26 cellular contexts compared by ENCODE assay signal in the genomic region with DNA sequence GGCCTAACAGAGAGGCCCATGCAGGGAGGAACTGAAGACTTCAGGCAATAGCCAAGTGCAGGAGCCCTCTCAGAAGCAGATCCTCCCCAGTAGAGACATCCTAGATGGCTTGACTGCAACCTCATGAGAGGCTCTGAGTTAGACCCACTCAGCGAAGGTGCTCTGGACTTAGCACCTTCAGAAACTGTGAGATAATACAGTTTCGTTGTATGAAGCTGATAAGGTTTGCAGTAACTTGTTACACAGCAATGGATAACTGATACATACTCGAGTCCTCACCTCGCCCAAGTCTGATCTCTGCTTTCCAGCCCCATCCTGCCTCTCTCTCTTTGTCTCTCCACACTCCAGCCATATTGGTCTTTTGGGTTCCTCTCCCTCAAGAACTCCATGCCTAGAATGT.
"Had no signal": no experiment of that assay in that cellular context is flagged by ENCODE, and none has a peak within 500 bp of the region (broad histone marks: within the 10 kb centered on the region; RNA-seq: fewer than 3 reads in every experiment).

No MANE protein-coding gene starts in this region.

- H3K4me1 ChIP-seq: sigmoid colon, suprapubic skin, upper lobe of right lung, uterus had no signal

- H3K27me3 Mint-ChIP-seq: stimulated activated naive CD8-positive, alpha-beta T cell treated with anti-CD3 and anti-CD28 coated beads, Interleukin-15, Interleukin-2, amounts not matched to agents 100 ng/mL and 50 ng/mL, for 24 hours had no signal

- H2AFZ ChIP-seq: hepatocyte had no signal

- H3K27me3 ChIP-seq: heart right ventricle, hepatocyte, ovary, sigmoid colon, spleen, suprapubic skin, tibial artery, upper lobe of right lung, uterus had no signal

- FAIRE-seq: small intestine had no signal

- H3K9me3 Mint-ChIP-seq: naive thymus-derived CD4-positive, alpha-beta T cell; natural killer cell treated with Interleukin-12 subunit alpha and Interleukin-12 subunit beta and Interleukin-15 and Interleukin-18, amount 100 ng/mL, for 72 hours; stimulated activated effector memory CD8-positive, alpha-beta T cell treated with anti-CD3 and anti-CD28 coated beads, Interleukin-12 subunit alpha, Interleukin-12 subunit beta, amount 100 ng/mL, for 72 hours; stimulated activated naive CD8-positive, alpha-beta T cell treated with anti-CD3 and anti-CD28 coated beads, Interleukin-15, Interleukin-2, amounts not matched to agents 100 ng/mL and 50 ng/mL, for 24 hours had no signal

- H3K4me1 Mint-ChIP-seq: naive thymus-derived CD4-positive, alpha-beta T cell; stimulated activated effector memory CD8-positive, alpha-beta T cell treated with anti-CD3 and anti-CD28 coated beads, Interleukin-12 subunit alpha, Interleukin-12 subunit beta, amount 100 ng/mL, for 72 hours had no signal

- H3K4me3 Mint-ChIP-seq: naive thymus-derived CD4-positive, alpha-beta T cell; natural killer cell treated with Interleukin-12 subunit alpha and Interleukin-12 subunit beta and Interleukin-15 and Interleukin-18, amount 100 ng/mL, for 72 hours; stimulated activated effector memory CD8-positive, alpha-beta T cell treated with anti-CD3 and anti-CD28 coated beads, Interleukin-12 subunit alpha, Interleukin-12 subunit beta, amount 100 ng/mL, for 72 hours; stimulated activated naive CD8-positive, alpha-beta T cell treated with anti-CD3 and anti-CD28 coated beads, Interleukin-15, Interleukin-2, amounts not matched to agents 100 ng/mL and 50 ng/mL, for 24 hours had no signal

- H3K36me3 ChIP-seq: heart right ventricle, left ventricle myocardium inferior, ovary, sigmoid colon, spleen, suprapubic skin, thoracic aorta, tibial artery, upper lobe of right lung, uterus had no signal

- H3K36me3 Mint-ChIP-seq: naive thymus-derived CD4-positive, alpha-beta T cell; natural killer cell treated with Interleukin-12 subunit alpha and Interleukin-12 subunit beta and Interleukin-15 and Interleukin-18, amount 100 ng/mL, for 72 hours; stimulated activated effector memory CD8-positive, alpha-beta T cell treated with anti-CD3 and anti-CD28 coated beads, Interleukin-12 subunit alpha, Interleukin-12 subunit beta, amount 100 ng/mL, for 72 hours had no signal

- H3K4me3 ChIP-seq: heart right ventricle, hepatocyte, left ventricle myocardium inferior, lung, mucosa of descending colon, ovary, sigmoid colon, spleen, suprapubic skin, thoracic aorta, tibial artery, upper lobe of right lung, uterus had no signal

- H3K4me2 ChIP-seq: hepatocyte had no signal

- H3K9me3 ChIP-seq: heart right ventricle, left ventricle myocardium inferior, mucosa of descending colon, ovary, sigmoid colon, spleen, suprapubic skin, thoracic aorta, tibial artery, upper lobe of right lung, uterus had no signal

- DNase-seq: heart right ventricle; islet precursor cell; left ventricle myocardium inferior; midbrain; mucosa of descending colon; naive thymus-derived CD4-positive, alpha-beta T cell; nucleus accumbens; ovary; right cardiac atrium; sigmoid colon; small intestine; spleen; stimulated activated CD4-positive, alpha-beta T cell treated with anti-CD3 and anti-CD28 coated beads, Interleukin-4, amount 100 ng/mL, for 24 hours; stimulated activated naive CD4-positive, alpha-beta T cell; tibial artery; trophoblast cell; upper lobe of right lung; uterus had no signal

- ATAC-seq: heart right ventricle; mucosa of descending colon; naive thymus-derived CD4-positive, alpha-beta T cell; right cardiac atrium; stimulated activated effector memory CD8-positive, alpha-beta T cell treated with anti-CD3 and anti-CD28 coated beads, Interleukin-12 subunit alpha, Interleukin-12 subunit beta, amount 100 ng/mL, for 72 hours; upper lobe of right lung had no signal

- H3K27ac ChIP-seq: heart right ventricle, hepatocyte, left ventricle myocardium inferior, ovary, sigmoid colon, spleen, suprapubic skin, thoracic aorta, tibial artery, upper lobe of right lung, uterus had no signal

- H3K27ac Mint-ChIP-seq: naive thymus-derived CD4-positive, alpha-beta T cell; natural killer cell treated with Interleukin-12 subunit alpha and Interleukin-12 subunit beta and Interleukin-15 and Interleukin-18, amount 100 ng/mL, for 72 hours; progenitor cell of endocrine pancreas; stimulated activated effector memory CD8-positive, alpha-beta T cell treated with anti-CD3 and anti-CD28 coated beads, Interleukin-12 subunit alpha, Interleukin-12 subunit beta, amount 100 ng/mL, for 72 hours; stimulated activated naive CD8-positive, alpha-beta T cell treated with anti-CD3 and anti-CD28 coated beads, Interleukin-15, Interleukin-2, amounts not matched to agents 100 ng/mL and 50 ng/mL, for 24 hours had no signal
